38 cellular contexts compared by ENCODE assay signal in genomic region chr4:136670265-136670664, GRCh38.
"Had no signal": no experiment of that assay in that cellular context is flagged by ENCODE, and none has a peak within 500 bp of the region (broad histone marks: within the 10 kb centered on the region; RNA-seq: fewer than 3 reads in every experiment).

No MANE protein-coding gene starts in this region.

- H3K4me3 ChIP-seq: ascending aorta, cardiac muscle cell had no signal

- H3K36me3 Mint-ChIP-seq: activated CD4-positive, alpha-beta memory T cell treated with anti-CD3 and anti-CD28 coated beads for 36 hours; activated naive CD8-positive, alpha-beta T cell; activated naive CD8-positive, alpha-beta T cell treated with anti-CD3 and anti-CD28 coated beads, Interleukin-2, amount 10 ng/mL, durations not matched to agents 7 days and 5 days; brain had no signal

- ATAC-seq: activated CD8-positive, alpha-beta T cell treated with anti-CD3 and anti-CD28 coated beads for 36 hours; activated naive CD8-positive, alpha-beta T cell treated with anti-CD3 and anti-CD28 coated beads, Interleukin-2, amount 50 U/mL, for 24 hours; activated T-cell treated with anti-CD3 and anti-CD28 coated beads, Interleukin-2, amount 50 U/mL, for 4 hours; activated T-cell treated with anti-CD3 and anti-CD28 coated beads, Interleukin-2, amount 50 U/mL, for 72 hours; activated T-helper 17 cell treated with anti-CD3 and anti-CD28 coated beads, Interleukin-2, amount 50 U/mL, for 72 hours had no signal

- H3K27ac Mint-ChIP-seq: activated B cell treated with CpG ODN at 0.5 μM for 24 hours; activated CD4-positive, alpha-beta memory T cell treated with anti-CD3 and anti-CD28 coated beads for 36 hours; activated CD4-positive, alpha-beta T cell treated with anti-CD3 and anti-CD28 coated beads, Interleukin-2, amount 10 ng/mL, durations not matched to agents 24 days and 14 days; activated CD8-positive, alpha-beta T cell treated with anti-CD3 and anti-CD28 coated beads for 36 hours; activated naive CD4-positive, alpha-beta T cell treated with anti-CD3 and anti-CD28 coated beads for 36 hours; activated naive CD8-positive, alpha-beta T cell; activated naive CD8-positive, alpha-beta T cell treated with anti-CD3 and anti-CD28 coated beads, Interleukin-2, amount 10 ng/mL, durations not matched to agents 7 days and 5 days; activated naive CD8-positive, alpha-beta T cell treated with anti-CD3 and anti-CD28 coated beads, Interleukin-2, amount 50 U/mL, for 24 hours; activated T-cell treated with anti-CD3 and anti-CD28 coated beads, Interleukin-2, amount 50 U/mL, for 72 hours; activated T-helper 1 cell treated with anti-CD3 and anti-CD28 coated beads, Interleukin-12 subunit alpha, Interleukin-12 subunit beta, Interleukin-2, Interleukin-4 antibody, amounts not matched to agents 30 ng/mL and 10 ng/mL and 1 ng/mL, durations not matched to agents 14 hours and 24 hours and 36 hours; activated T-helper 17 cell treated with anti-CD3 and anti-CD28 coated beads, Interleukin-2, amount 50 U/mL, for 72 hours; brain; T-helper 1 cell treated with Interleukin-12 subunit alpha and Interleukin-12 subunit beta and Interleukin-4 antibody, amounts not matched to agents 30 μg/mL and 1 μg/mL, for 36 hours; T-helper 2 cell treated with Interferon-gamma antibody and Interleukin-4, amounts not matched to agents 5 μg/mL and 100 μg/mL, for 36 hours had no signal

- H3K27ac ChIP-seq: ascending aorta, cardiac muscle cell, VCaP had no signal

- H3K27me3 ChIP-seq: ascending aorta, cardiac muscle cell had no signal

- H3K4me1 ChIP-seq: ascending aorta had no signal

- H3K36me3 ChIP-seq: ascending aorta, cardiac muscle cell had no signal

- DNase-seq: activated B cell treated with CpG ODN at 0.5 μM for 24 hours; activated CD4-positive, alpha-beta memory T cell treated with anti-CD3 and anti-CD28 coated beads for 36 hours; activated CD4-positive, alpha-beta T cell treated with anti-CD3 and anti-CD28 coated beads for 4 hours; activated CD4-positive, alpha-beta T cell treated with anti-CD3 and anti-CD28 coated beads, Interleukin-2, amount 10 ng/mL, durations not matched to agents 24 days and 14 days; activated CD4-positive, alpha-beta T cell treated with anti-CD3 and anti-CD28 coated beads, Interleukin-2, amount 50 U/mL, for 1 hour; activated CD4-positive, alpha-beta T cell treated with anti-CD3 and anti-CD28 coated beads, Interleukin-2, amount 50 U/mL, for 4 hours; activated CD4-positive, CD25-positive, alpha-beta regulatory T cell treated with anti-CD3 and anti-CD28 coated beads, Interleukin-2, amount 50 U/mL, for 72 hours; activated CD8-positive, alpha-beta memory T cell treated with anti-CD3 and anti-CD28 coated beads, Interleukin-2, amount 50 U/mL, for 4 hours; activated CD8-positive, alpha-beta T cell treated with anti-CD3 and anti-CD28 coated beads for 36 hours; activated effector memory CD4-positive, alpha-beta T cell treated with anti-CD3 and anti-CD28 coated beads, Interleukin-2, amount 50 U/mL, for 16 hours; activated gamma-delta T cell treated with Interleukin-2 at 50 U/mL for 16 hours; activated naive CD4-positive, alpha-beta T cell; activated naive CD4-positive, alpha-beta T cell treated with anti-CD3 and anti-CD28 coated beads for 36 hours; activated naive CD4-positive, alpha-beta T cell treated with anti-CD3 and anti-CD28 coated beads, Interleukin-2, amount 50 U/mL, for 16 hours; activated naive CD8-positive, alpha-beta T cell treated with anti-CD3 and anti-CD28 coated beads, Interleukin-2, amount 10 ng/mL, durations not matched to agents 7 days and 5 days; activated naive CD8-positive, alpha-beta T cell treated with anti-CD3 and anti-CD28 coated beads, Interleukin-2, amount 50 U/mL, for 24 hours; activated T-cell treated with anti-CD3 and anti-CD28 coated beads for 4 hours; activated T-cell treated with anti-CD3 and anti-CD28 coated beads, Interleukin-2, amount 50 U/mL, for 1 hour; activated T-cell treated with anti-CD3 and anti-CD28 coated beads, Interleukin-2, amount 50 U/mL, for 4 hours; activated T-cell treated with anti-CD3 and anti-CD28 coated beads, Interleukin-2, amount 50 U/mL, for 72 hours; amygdala; anterior cingulate cortex; caudate nucleus; cerebellar nuclear complex; T-helper 2 cell; T-helper 9 cell had no signal

- FAIRE-seq: bronchial epithelial cell, TTC549 had no signal

- H3K9me3 Mint-ChIP-seq: activated B cell treated with CpG ODN at 0.5 μM for 24 hours; activated CD4-positive, alpha-beta T cell treated with anti-CD3 and anti-CD28 coated beads, Interleukin-2, amount 10 ng/mL, durations not matched to agents 24 days and 14 days; activated CD8-positive, alpha-beta T cell treated with anti-CD3 and anti-CD28 coated beads for 36 hours; activated naive CD8-positive, alpha-beta T cell treated with anti-CD3 and anti-CD28 coated beads, Interleukin-2, amount 10 ng/mL, durations not matched to agents 7 days and 5 days; activated naive CD8-positive, alpha-beta T cell treated with anti-CD3 and anti-CD28 coated beads, Interleukin-2, amount 50 U/mL, for 24 hours; activated T-helper 1 cell treated with anti-CD3 and anti-CD28 coated beads, Interleukin-12 subunit alpha, Interleukin-12 subunit beta, Interleukin-2, Interleukin-4 antibody, amounts not matched to agents 30 ng/mL and 10 ng/mL and 1 ng/mL, durations not matched to agents 14 hours and 24 hours and 36 hours; central memory CD8-positive, alpha-beta T cell; T-helper 1 cell treated with Interleukin-12 subunit alpha and Interleukin-12 subunit beta and Interleukin-4 antibody, amounts not matched to agents 30 μg/mL and 1 μg/mL, for 36 hours had no signal

- H3K9me3 ChIP-seq: ascending aorta had no signal
